ENCODE assay signal across 1 cellular context in genomic region chr5:171953860-171954701, GRCh38.
TF ChIP-seq lines count a peak whose summit lies in the region.

No MANE protein-coding gene starts in this region.

TF ChIP-seq in GM23338, 12 proteins besides CTCF, POLR2A, EP300 and RAD21 (continued from another document):
- no peak for TF ChIP-seq REST (IDR thresholded peaks at IDR 0.05; ENCODE audit: unreplicated experiment)
- no peak for TF ChIP-seq CREB1 (CRISPR knock-in tag; IDR thresholded peaks at IDR 0.05; ENCODE audit: low read depth)
